Comparison of ENCODE assay signal across 9 cellular contexts in genomic region chr1:105793541-105794146, GRCh38.
DNase-seq lines count a peak whose midpoint lies in the region; ATAC-seq, FAIRE-seq and TF ChIP-seq lines count a peak whose summit lies in the region.
"Had no signal": no experiment of that assay in that cellular context is flagged by ENCODE, and none has a peak within 500 bp of the region (broad histone marks: within the 10 kb centered on the region; RNA-seq: fewer than 3 reads in every experiment).

No MANE protein-coding gene starts in this region.

- peak; percentile 91 for TF ChIP-seq CTCF in LNCAP (IDR thresholded peaks at IDR 0.05)
- peak; percentile 55 for TF ChIP-seq CTCF in fibroblast of mammary gland (conservative IDR thresholded peaks at IDR 0.05; ENCODE audit: control insufficient read depth, insufficient read depth, low read depth, low read length)
- TF ChIP-seq CTCF in progenitor cell of endocrine pancreas (IDR thresholded peaks at IDR 0.05; ENCODE audit: unreplicated experiment) = peak; percentile 90

- CTCF ChIA-PET in activated CD8-positive, alpha-beta memory T cell treated with anti-CD3 and anti-CD28 coated beads, Interleukin-2, amount 10 ng/mL, durations not matched to agents 7 days and 5 days (lab: Charles Lee) = no interaction called here

- ATAC-seq in GM19351 (IDR thresholded peaks at IDR 0.05; ENCODE audit: unreplicated experiment) = peak; percentile 71
- ATAC-seq in activated CD8-positive, alpha-beta memory T cell treated with anti-CD3 and anti-CD28 coated beads, Interleukin-2, amount 10 ng/mL, durations not matched to agents 7 days and 5 days = no peak
- ATAC-seq in HG03097 (IDR thresholded peaks at IDR 0.05; ENCODE audit: low FRiP score, unreplicated experiment) = no peak

- H3K27ac Mint-ChIP-seq in progenitor cell of endocrine pancreas = no peak overlapping the region
- H3K27ac Mint-ChIP-seq in activated CD8-positive, alpha-beta memory T cell treated with anti-CD3 and anti-CD28 coated beads, Interleukin-2, amount 10 ng/mL, durations not matched to agents 7 days and 5 days = no peak overlapping the region
- H3K27ac Mint-ChIP-seq: T-helper 1 cell treated with Interleukin-12 subunit alpha and Interleukin-12 subunit beta and Interleukin-4 antibody, amounts not matched to agents 30 μg/mL and 1 μg/mL, for 36 hours had no signal

- H3K36me3 Mint-ChIP-seq in progenitor cell of endocrine pancreas (ENCODE audit: insufficient read depth) = no peaks in the 10 kb centered on the region
- H3K36me3 Mint-ChIP-seq in activated CD8-positive, alpha-beta memory T cell treated with anti-CD3 and anti-CD28 coated beads, Interleukin-2, amount 10 ng/mL, durations not matched to agents 7 days and 5 days = no peaks in the 10 kb centered on the region

- no peak overlapping the region for H3K4me3 ChIP-seq in fibroblast of mammary gland (ENCODE audit: control insufficient read depth, low read depth, low read length)

- H3K9me3 Mint-ChIP-seq in progenitor cell of endocrine pancreas (ENCODE audit: low read depth) = no peaks in the 10 kb centered on the region
- H3K9me3 Mint-ChIP-seq in activated CD8-positive, alpha-beta memory T cell treated with anti-CD3 and anti-CD28 coated beads, Interleukin-2, amount 10 ng/mL, durations not matched to agents 7 days and 5 days (ENCODE audit: low read depth) = peaks cover 6% of the 10 kb centered on the region

- H3K27me3 Mint-ChIP-seq in progenitor cell of endocrine pancreas = no peaks in the 10 kb centered on the region
- H3K27me3 Mint-ChIP-seq in activated CD8-positive, alpha-beta memory T cell treated with anti-CD3 and anti-CD28 coated beads, Interleukin-2, amount 10 ng/mL, durations not matched to agents 7 days and 5 days = no peaks in the 10 kb centered on the region

- no peaks in the 10 kb centered on the region for H3K4me1 Mint-ChIP-seq in progenitor cell of endocrine pancreas (ENCODE audit: low read depth)
- no peaks in the 10 kb centered on the region for H3K4me1 Mint-ChIP-seq in activated CD8-positive, alpha-beta memory T cell treated with anti-CD3 and anti-CD28 coated beads, Interleukin-2, amount 10 ng/mL, durations not matched to agents 7 days and 5 days

- DNase-seq in DMS114 treated with DMSO at 0.1 percent for 48 hours (lab: John Stamatoyannopoulos, UW; ENCODE audit: unreplicated experiment) (peak; percentile 21), RCC 7860 (ENCODE audit: low spot score) (peak; percentile 18), fibroblast of mammary gland (ENCODE audit: low read depth) (peak; percentile 24), progenitor cell of endocrine pancreas (ENCODE audit: low spot score, unreplicated experiment) (peak; percentile 48)
- DNase-seq in activated CD8-positive, alpha-beta memory T cell treated with anti-CD3 and anti-CD28 coated beads, Interleukin-2, amount 10 ng/mL, durations not matched to agents 7 days and 5 days = no peak

- no peak overlapping the region for H3K4me3 Mint-ChIP-seq in progenitor cell of endocrine pancreas (ENCODE audit: low read depth)
- no peak overlapping the region for H3K4me3 Mint-ChIP-seq in activated CD8-positive, alpha-beta memory T cell treated with anti-CD3 and anti-CD28 coated beads, Interleukin-2, amount 10 ng/mL, durations not matched to agents 7 days and 5 days
- H3K4me3 Mint-ChIP-seq: T-helper 1 cell treated with Interleukin-12 subunit alpha and Interleukin-12 subunit beta and Interleukin-4 antibody, amounts not matched to agents 30 μg/mL and 1 μg/mL, for 36 hours had no signal

- FAIRE-seq in RCC 7860 (lab: Jason Lieb, UNC) = no peak
